17 cellular contexts compared by ENCODE assay signal in the genomic region with DNA sequence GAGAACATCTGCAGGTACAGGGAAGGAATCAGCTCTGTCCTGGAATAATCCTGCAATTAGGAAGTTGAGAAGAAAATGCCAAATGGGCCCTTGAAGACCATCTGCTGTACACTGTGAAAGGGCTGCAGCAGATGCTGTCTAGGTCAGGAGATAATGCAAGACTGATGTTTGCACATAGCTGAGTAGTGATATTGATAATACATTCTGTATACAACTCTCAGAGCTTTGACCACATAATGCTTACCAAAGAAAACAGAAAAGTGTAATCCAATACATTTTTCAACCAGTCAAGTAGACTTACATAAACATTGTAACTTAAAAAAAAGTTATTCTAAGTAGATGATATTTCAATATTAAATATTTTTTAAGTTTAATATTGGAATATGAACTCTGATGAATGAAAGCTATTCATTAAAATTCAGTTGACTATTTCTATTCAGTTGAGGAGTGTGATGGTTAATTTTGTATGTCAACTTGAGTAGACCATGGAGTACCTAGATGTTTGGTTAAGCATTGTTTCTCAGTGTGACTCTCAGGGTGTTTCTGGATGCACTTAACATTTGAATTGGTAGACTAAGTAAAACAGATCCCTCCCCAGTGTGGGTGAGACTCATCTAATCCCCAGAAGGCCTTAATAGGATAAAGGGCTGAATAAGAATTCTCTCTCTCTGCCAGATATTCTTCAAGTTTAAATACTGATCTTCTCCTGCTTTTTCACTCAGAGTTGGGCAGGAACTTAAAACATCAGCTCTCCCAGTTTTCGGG.
DNase-seq lines count a peak whose midpoint lies in the region; ATAC-seq and TF ChIP-seq lines count a peak whose summit lies in the region.
"Had no signal": no experiment of that assay in that cellular context is flagged by ENCODE, and none has a peak within 500 bp of the region (broad histone marks: within the 10 kb centered on the region; RNA-seq: fewer than 3 reads in every experiment).

No MANE protein-coding gene starts in this region.

- peak; percentile 62 for ATAC-seq in GM23338
- no peak for ATAC-seq in GM21367 (IDR thresholded peaks at IDR 0.05; ENCODE audit: unreplicated experiment)
- ATAC-seq: left colon; psoas muscle; stimulated activated naive CD8-positive, alpha-beta T cell treated with anti-CD3 and anti-CD28 coated beads, Interleukin-15, amount 100 ng/mL, for 72 hours had no signal

- intact Hi-C loops in tibial artery (cut with DNase I; ENCODE audit: low total_unique reads): no loop called here
- intact Hi-C loops in Calu3 (cut with micrococcal nuclease; ENCODE audit: unreplicated experiment): no loop called here

- H4K20me1 ChIP-seq in GM23338 (replicated peaks; ENCODE audit: insufficient read depth): no peaks in the 10 kb centered on the region

- no peaks in the 10 kb centered on the region for H3K79me2 ChIP-seq in GM23338 (replicated peaks; ENCODE audit: insufficient read depth)

- H3K4me3 Mint-ChIP-seq in GM23338 (no peak overlapping the region), Calu3 (ENCODE audit: low read depth, unreplicated experiment) (no peak overlapping the region)
- H3K4me3 Mint-ChIP-seq: CD8-positive, alpha-beta memory T cell; dendritic cell treated with granulocyte-macrophage colony-stimulating factor and Interleukin-4, amounts not matched to agents 40 ng/mL and 50 ng/mL, for 4 days; stimulated activated naive CD8-positive, alpha-beta T cell treated with anti-CD3 and anti-CD28 coated beads, Interleukin-15, amount 100 ng/mL, for 72 hours had no signal

- H3K27ac ChIP-seq in GM23338 (ENCODE audit: low read depth) (no peak overlapping the region), tibial artery (peak overlapping the region; percentile 16 to 43)
- H3K27ac ChIP-seq: psoas muscle, transverse colon, VCaP had no signal

- no peak for TF ChIP-seq CTCF in GM23338 (conservative IDR thresholded peaks at IDR 0.05; ENCODE audit: low read depth in 2 of 2)
- TF ChIP-seq CTCF in tibial artery (IDR thresholded peaks at IDR 0.05): no peak
- no peak for TF ChIP-seq CTCF in Calu3 (IDR thresholded peaks at IDR 0.05; ENCODE audit: unreplicated experiment)

- H3F3A ChIP-seq in GM23338 (replicated peaks; ENCODE audit: low read depth): no peaks in the 10 kb centered on the region

- no peak for DNase-seq in GM23338 (ENCODE audit: low spot score)
- peak; percentile 82 to 94 for DNase-seq in NCI-H524 (lab: John Stamatoyannopoulos, UW)
- DNase-seq in brain pericyte (ENCODE audit: low read depth, low spot score): peak; percentile 29
- no peak for DNase-seq in tibial artery
- no peak for DNase-seq in Calu3
- no peak for DNase-seq in NCI-H146 treated with DMSO at 0.1 percent for 48 hours (lab: John Stamatoyannopoulos, UW; ENCODE audit: unreplicated experiment)
- DNase-seq: activated naive CD4-positive, alpha-beta T cell treated with anti-CD3 and anti-CD28 coated beads, Interleukin-2, amount 50 U/mL, for 16 hours; CD8-positive, alpha-beta memory T cell; glutamatergic neuron; left colon; MM.1S; psoas muscle; stimulated activated naive CD8-positive, alpha-beta T cell treated with anti-CD3 and anti-CD28 coated beads, Interleukin-15, amount 100 ng/mL, for 72 hours; transverse colon had no signal

- CTCF ChIA-PET in Calu3 (lab: Charles Lee): no interaction called here

- no peak overlapping the region; the same call in 1 of the 2 replicates for H3K4me2 ChIP-seq in GM23338

- H3K27me3 Mint-ChIP-seq in GM23338 (ENCODE audit: insufficient read depth, low read depth, poor library complexity) (no peaks in the 10 kb centered on the region), Calu3 (ENCODE audit: unreplicated experiment) (no peaks in the 10 kb centered on the region)
- H3K27me3 Mint-ChIP-seq: CD8-positive, alpha-beta memory T cell; dendritic cell treated with granulocyte-macrophage colony-stimulating factor and Interleukin-4, amounts not matched to agents 40 ng/mL and 50 ng/mL, for 4 days; stimulated activated naive CD8-positive, alpha-beta T cell treated with anti-CD3 and anti-CD28 coated beads, Interleukin-15, amount 100 ng/mL, for 72 hours had no signal

- no peaks in the 10 kb centered on the region for H3K4me1 ChIP-seq in GM23338 (ENCODE audit: insufficient read depth)
- H3K4me1 ChIP-seq in tibial artery: peaks cover 0 to 20% (median 3%) of the 10 kb centered on the region in 4 donors
- H3K4me1 ChIP-seq: psoas muscle, transverse colon had no signal

- H3K27ac Mint-ChIP-seq in GM23338 (no peak overlapping the region), Calu3 (ENCODE audit: unreplicated experiment) (no peak overlapping the region)
- H3K27ac Mint-ChIP-seq: CD8-positive, alpha-beta memory T cell; dendritic cell treated with granulocyte-macrophage colony-stimulating factor and Interleukin-4, amounts not matched to agents 40 ng/mL and 50 ng/mL, for 4 days; stimulated activated naive CD8-positive, alpha-beta T cell treated with anti-CD3 and anti-CD28 coated beads, Interleukin-15, amount 100 ng/mL, for 72 hours had no signal

- no peaks in the 10 kb centered on the region for H3K27me3 ChIP-seq in GM23338 (ENCODE audit: insufficient read depth)
- H3K27me3 ChIP-seq in tibial artery: no peaks in the 10 kb centered on the region
- H3K27me3 ChIP-seq: transverse colon had no signal

- H3K9me2 ChIP-seq in GM23338 (ENCODE audit: insufficient read depth): no peaks in the 10 kb centered on the region

- no peak overlapping the region for H2AFZ ChIP-seq in GM23338

- H3K36me3 Mint-ChIP-seq in GM23338 (ENCODE audit: low read depth) (no peaks in the 10 kb centered on the region), Calu3 (ENCODE audit: insufficient read depth, unreplicated experiment) (no peaks in the 10 kb centered on the region)
- H3K36me3 Mint-ChIP-seq: CD8-positive, alpha-beta memory T cell had no signal

- BruUV-seq in Calu3 (replicated peaks; lab: Mats Ljungman, UMichigan): no TSS peak

- H3K4me3 ChIP-seq in GM23338: no peak overlapping the region
- H3K4me3 ChIP-seq in tibial artery: no peak overlapping the region
- H3K4me3 ChIP-seq: psoas muscle, transverse colon had no signal

- H3K36me3 ChIP-seq in GM23338 (ENCODE audit: insufficient read depth) (no peaks in the 10 kb centered on the region), tibial artery (no peaks in the 10 kb centered on the region)
- H3K36me3 ChIP-seq: transverse colon had no signal

- H3K4me1 Mint-ChIP-seq in GM23338 (peaks cover 7% of the 10 kb centered on the region; the same call in 2 of the 3 replicates), Calu3 (ENCODE audit: low read depth, unreplicated experiment) (no peaks in the 10 kb centered on the region)
- H3K4me1 Mint-ChIP-seq: CD8-positive, alpha-beta memory T cell; stimulated activated naive CD8-positive, alpha-beta T cell treated with anti-CD3 and anti-CD28 coated beads, Interleukin-15, amount 100 ng/mL, for 72 hours had no signal

- H3K9me3 ChIP-seq in tibial artery: no peaks in the 10 kb centered on the region
- H3K9me3 ChIP-seq: psoas muscle, transverse colon had no signal

- H3K9me3 Mint-ChIP-seq in GM23338 (no peaks in the 10 kb centered on the region), Calu3 (ENCODE audit: low read depth, unreplicated experiment) (no peaks in the 10 kb centered on the region)
- H3K9me3 Mint-ChIP-seq: dendritic cell treated with granulocyte-macrophage colony-stimulating factor and Interleukin-4, amounts not matched to agents 40 ng/mL and 50 ng/mL, for 4 days; stimulated activated naive CD8-positive, alpha-beta T cell treated with anti-CD3 and anti-CD28 coated beads, Interleukin-15, amount 100 ng/mL, for 72 hours had no signal

TF ChIP-seq in GM23338, 12 proteins besides CTCF, POLR2A, EP300 and RAD21 (continues in another document):
- no peak for TF ChIP-seq CREB1 (CRISPR knock-in tag; IDR thresholded peaks at IDR 0.05; ENCODE audit: low read depth)
- TF ChIP-seq EZH2phosphoT487 (IDR thresholded peaks at IDR 0.05; ENCODE audit: unreplicated experiment): no peak

Comparison
In these comparisons a context has a peak if more than half of its experiments do, and no peak if none do; other contexts are left out.
1. DNase-seq: peak in NCI-H524 (2 of 2) and brain pericyte (single experiment); none in GM23338 (single experiment), tibial artery (0 of 2), Calu3 (single experiment) and NCI-H146 treated with DMSO at 0.1 percent for 48 hours (single experiment).